23 cellular contexts compared by ENCODE assay signal in the genomic region with DNA sequence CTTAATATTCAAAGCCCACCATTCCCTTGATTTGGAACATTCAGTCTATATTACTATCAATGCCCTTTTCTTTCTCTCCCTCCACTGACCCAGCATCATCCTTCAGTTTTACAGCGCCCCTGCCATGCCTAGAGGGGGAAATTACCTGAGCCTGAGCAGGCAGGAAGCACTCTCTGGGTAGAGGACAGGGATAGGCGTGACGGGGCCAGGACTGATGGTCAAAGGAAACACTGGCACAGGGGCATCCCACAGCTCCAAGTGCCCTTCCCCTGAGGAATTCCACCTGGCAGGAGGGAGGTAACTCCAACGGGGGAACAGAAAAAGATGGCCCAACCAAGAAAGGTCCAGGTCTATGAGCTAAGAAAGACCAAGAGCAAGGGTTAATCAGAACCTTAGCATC. TPM values are rescaled to one million over a fixed set of nuclear protein-coding genes. Genes with fewer than 3 reads are reported as not detected.
"Had no signal": no experiment of that assay in that cellular context is flagged by ENCODE, and none has a peak within 500 bp of the region (broad histone marks: within the 10 kb centered on the region; RNA-seq: fewer than 3 reads in every experiment).

No MANE protein-coding gene starts in this region.

- H3K4me3 Mint-ChIP-seq: memory B cell, WTC11 had no signal

- H3K27ac ChIP-seq: hepatocyte, left lung, right atrium auricular region, SJCRH30, stomach, thoracic aorta, upper lobe of right lung had no signal

- H3K27me3 ChIP-seq: dorsolateral prefrontal cortex, hepatocyte, left lung, right atrium auricular region, SJCRH30, stomach, upper lobe of right lung had no signal

- H3K4me2 ChIP-seq: hepatocyte had no signal

- H3K27ac Mint-ChIP-seq: memory B cell, WTC11 had no signal

- DNase-seq: activated CD4-positive, alpha-beta T cell treated with anti-CD3 and anti-CD28 coated beads for 48 hours; activated effector memory CD4-positive, alpha-beta T cell treated with anti-CD3 and anti-CD28 coated beads, Interleukin-2, amount 50 U/mL, for 16 hours; activated T-cell treated with anti-CD3 and anti-CD28 coated beads, Interleukin-2, amount 50 U/mL, for 1 hour; dorsolateral prefrontal cortex; left lung; mucosa of descending colon; naive thymus-derived CD4-positive, alpha-beta T cell; SJCRH30; small intestine; stimulated activated CD4-positive, alpha-beta T cell treated with anti-CD3 and anti-CD28 coated beads, Interleukin-4, amount 100 ng/mL, for 4 hours; stimulated activated CD8-positive, alpha-beta memory T cell treated with anti-CD3 and anti-CD28 coated beads, Interleukin-4, amount 100 ng/mL, for 48 hours; stomach; T-helper 2 cell; upper lobe of right lung had no signal

- H3K27me3 Mint-ChIP-seq: memory B cell; naive thymus-derived CD4-positive, alpha-beta T cell had no signal

- ATAC-seq: esophagus mucosa; left lung; mucosa of descending colon; naive thymus-derived CD4-positive, alpha-beta T cell; upper lobe of right lung; WTC11 had no signal

- H3K9me3 ChIP-seq: left lung, mucosa of descending colon, right atrium auricular region, SJCRH30, stomach, thoracic aorta, upper lobe of right lung had no signal

- H3K4me3 ChIP-seq: dorsolateral prefrontal cortex, hepatocyte, left lung, mucosa of descending colon, right atrium auricular region, SJCRH30, stomach, thoracic aorta, upper lobe of right lung had no signal

- H3K9me3 Mint-ChIP-seq: memory B cell; naive thymus-derived CD4-positive, alpha-beta T cell; WTC11 had no signal

- H2AFZ ChIP-seq: hepatocyte had no signal

- H3K36me3 ChIP-seq: SJCRH30 had no signal

- H3K4me1 Mint-ChIP-seq: WTC11 had no signal

- FAIRE-seq: astrocyte, endometrium, keratinocyte, small intestine had no signal

- H3K4me1 ChIP-seq: right atrium auricular region, SJCRH30, stomach, upper lobe of right lung had no signal

RNA-seq across cellular contexts. Expression of gene AURKB, which starts 27.5 kb away (rescaled TPM):
- polyA plus RNA-seq: naive thymus-derived CD4-positive, alpha-beta T cell had no signal
